1 cellular context compared by ENCODE assay signal in the genomic region with DNA sequence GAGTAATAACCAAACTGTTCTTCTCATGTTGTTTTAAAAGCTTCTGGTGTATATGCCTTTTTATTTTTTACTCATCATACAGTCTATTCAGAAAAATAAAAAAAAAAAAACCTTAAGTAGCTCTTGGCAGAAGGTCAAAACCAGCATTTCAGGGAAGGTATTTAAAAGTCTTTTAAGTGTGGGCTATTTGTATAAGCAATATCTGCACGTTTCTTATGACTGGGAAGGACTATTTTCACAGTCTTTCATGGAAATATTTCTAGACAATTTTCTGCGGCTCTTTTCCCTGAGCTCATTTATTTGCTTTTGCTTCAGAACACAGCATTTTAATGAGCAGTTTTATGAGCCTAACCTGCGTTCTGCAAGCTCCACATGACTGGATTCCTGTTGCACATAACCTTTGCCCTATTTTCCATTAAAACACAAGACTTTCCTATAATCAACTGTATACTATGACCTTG.
A peak's percentile ranks its signal among the peaks of the same experiment; 100 is the strongest.
TF ChIP-seq lines count a peak whose summit lies in the region.

No MANE protein-coding gene starts in this region.

TF ChIP-seq in endothelial cell of umbilical vein, 7 proteins besides CTCF, POLR2A, EP300 and RAD21:
- TF ChIP-seq JUN (IDR thresholded peaks at IDR 0.05; ENCODE audit: borderline replicate concordance, insufficient read depth, insufficient read length, low read depth) (peak; percentile 31), EZH2 (IDR thresholded peaks at IDR 0.05; ENCODE audit: borderline replicate concordance, low read depth, low read length, severe bottlenecking) (no peak), POLR2AphosphoS5 (IDR thresholded peaks at IDR 0.05; ENCODE audit: insufficient read depth, low read depth, low read length) (peak; percentile 26)
